ENCODE assay signal across 18 cellular contexts in genomic region chr11:129265125-129265788, GRCh38.
DNase-seq lines count a peak whose midpoint lies in the region; ATAC-seq and TF ChIP-seq lines count a peak whose summit lies in the region.
"Had no signal": no experiment of that assay in that cellular context is flagged by ENCODE, and none has a peak within 500 bp of the region (broad histone marks: within the 10 kb centered on the region; RNA-seq: fewer than 3 reads in every experiment).

No MANE protein-coding gene starts in this region.

- H3K79me2 ChIP-seq in Loucy (ENCODE audit: insufficient read depth, low read length): peaks cover 94% of the 10 kb centered on the region

- peaks cover 27% of the 10 kb centered on the region for H3K4me1 Mint-ChIP-seq in activated T-cell treated with anti-CD3 and anti-CD28 coated beads, Interleukin-2, amount 50 U/mL, for 72 hours (ENCODE audit: low read depth)
- peaks cover 22% of the 10 kb centered on the region for H3K4me1 Mint-ChIP-seq in activated T-cell treated with anti-CD3 and anti-CD28 coated beads, Interleukin-2, amount 50 U/mL, for 24 hours (ENCODE audit: low read depth)
- H3K4me1 Mint-ChIP-seq: CD4-positive, CD25-positive, alpha-beta regulatory T cell had no signal

- H3K27me3 ChIP-seq in Loucy (ENCODE audit: insufficient read depth, low read length, poor library complexity, severe bottlenecking): no peaks in the 10 kb centered on the region
- no peaks in the 10 kb centered on the region for H3K27me3 ChIP-seq in lower lobe of right lung (ENCODE audit: low read depth)
- no peaks in the 10 kb centered on the region for H3K27me3 ChIP-seq in upper lobe of right lung
- H3K27me3 ChIP-seq: Peyer's patch had no signal

- H3F3A ChIP-seq in Loucy (ENCODE audit: low read depth): peaks cover 11% of the 10 kb centered on the region; the same call in 1 of the 2 replicates

- intact Hi-C loops in lower lobe of right lung (cut with DNase I): no loop called here
- intact Hi-C loops in upper lobe of right lung (cut with DNase I): no loop called here

- peak; percentile 53 to 66 for ATAC-seq in activated T-cell treated with anti-CD3 and anti-CD28 coated beads, Interleukin-2, amount 50 U/mL, for 72 hours (replicated peaks in 1 of 2)
- ATAC-seq in lower lobe of right lung (peak; percentile 84 to 86), upper lobe of right lung (peak; percentile 85), HG03439 (IDR thresholded peaks at IDR 0.05; ENCODE audit: unreplicated experiment) (no peak)
- ATAC-seq: SK-N-SH treated with all-trans-retinoic acid at 6 μM for 48 hours had no signal

- H3K4me3 ChIP-seq in Loucy (ENCODE audit: low read length, poor library complexity, severe bottlenecking): no peak overlapping the region
- no peak overlapping the region for H3K4me3 ChIP-seq in lower lobe of right lung
- H3K4me3 ChIP-seq in upper lobe of right lung: no peak overlapping the region
- H3K4me3 ChIP-seq: Peyer's patch had no signal

- H3K4me3 Mint-ChIP-seq in activated T-cell treated with anti-CD3 and anti-CD28 coated beads, Interleukin-2, amount 50 U/mL, for 72 hours: no peak overlapping the region
- H3K4me3 Mint-ChIP-seq in activated T-cell treated with anti-CD3 and anti-CD28 coated beads, Interleukin-2, amount 50 U/mL, for 24 hours: no peak overlapping the region
- H3K4me3 Mint-ChIP-seq: CD4-positive, CD25-positive, alpha-beta regulatory T cell; HFFc6 had no signal

- H4K20me1 ChIP-seq in Loucy (ENCODE audit: insufficient read depth, low read length, poor library complexity, severe bottlenecking): no peaks in the 10 kb centered on the region

- H2AFZ ChIP-seq in Loucy (ENCODE audit: low read length): no peak overlapping the region

- no peaks in the 10 kb centered on the region for H3K27me3 Mint-ChIP-seq in activated T-cell treated with anti-CD3 and anti-CD28 coated beads, Interleukin-2, amount 50 U/mL, for 72 hours (ENCODE audit: low read depth)
- no peaks in the 10 kb centered on the region for H3K27me3 Mint-ChIP-seq in activated T-cell treated with anti-CD3 and anti-CD28 coated beads, Interleukin-2, amount 50 U/mL, for 24 hours

- no peak overlapping the region for H3K4me2 ChIP-seq in Loucy (ENCODE audit: low read depth, low read length, poor library complexity, severe bottlenecking)
- H3K4me2 ChIP-seq: KMS-11 had no signal

- no peaks in the 10 kb centered on the region for H3K9me2 ChIP-seq in Loucy (replicated peaks; ENCODE audit: low read depth, low read length)

- DNase-seq in activated T-cell treated with anti-CD3 and anti-CD28 coated beads, Interleukin-2, amount 50 U/mL, for 72 hours: no peak
- DNase-seq in activated T-cell treated with anti-CD3 and anti-CD28 coated beads, Interleukin-2, amount 50 U/mL, for 24 hours: no peak
- DNase-seq in lower lobe of right lung (no peak), upper lobe of right lung (no peak), NCI-H69 (lab: John Stamatoyannopoulos, UW) (no peak)
- DNase-seq: ACHN; CD4-positive, CD25-positive, alpha-beta regulatory T cell; HFFc6; NCI-H1436 treated with DMSO at 0.1 percent for 48 hours; NCI-H2081 treated with DMSO at 0.1 percent for 48 hours; NCI-H345; NCI-H774; Peyer's patch; Right ventricle myocardium superior had no signal

- no peak overlapping the region for H3K27ac Mint-ChIP-seq in activated T-cell treated with anti-CD3 and anti-CD28 coated beads, Interleukin-2, amount 50 U/mL, for 72 hours
- H3K27ac Mint-ChIP-seq in activated T-cell treated with anti-CD3 and anti-CD28 coated beads, Interleukin-2, amount 50 U/mL, for 24 hours: no peak overlapping the region
- H3K27ac Mint-ChIP-seq: CD4-positive, CD25-positive, alpha-beta regulatory T cell; HFFc6 had no signal

- no peak for TF ChIP-seq CTCF in Loucy (conservative IDR thresholded peaks at IDR 0.05; ENCODE audit: low read length)
- TF ChIP-seq CTCF in lower lobe of right lung (IDR thresholded peaks at IDR 0.05): no peak
- TF ChIP-seq CTCF in upper lobe of right lung (IDR thresholded peaks at IDR 0.05): no peak

- H3K9me3 ChIP-seq in Loucy (ENCODE audit: insufficient read depth, low read depth, low read length) (no peaks in the 10 kb centered on the region), lower lobe of right lung (no peaks in the 10 kb centered on the region), upper lobe of right lung (no peaks in the 10 kb centered on the region)
- H3K9me3 ChIP-seq: Peyer's patch had no signal

- H3K27ac ChIP-seq in lower lobe of right lung: no peak overlapping the region
- H3K27ac ChIP-seq in upper lobe of right lung: peak overlapping the region; percentile 6
- H3K27ac ChIP-seq: KMS-11, Peyer's patch had no signal

- H3K4me1 ChIP-seq in Loucy (ENCODE audit: insufficient read depth, low read length, poor library complexity, severe bottlenecking): peaks cover 69% of the 10 kb centered on the region
- peaks cover 21% of the 10 kb centered on the region for H3K4me1 ChIP-seq in lower lobe of right lung
- H3K4me1 ChIP-seq in upper lobe of right lung: peaks cover 5% of the 10 kb centered on the region
- H3K4me1 ChIP-seq: Peyer's patch had no signal

- no peaks in the 10 kb centered on the region for H3K36me3 Mint-ChIP-seq in activated T-cell treated with anti-CD3 and anti-CD28 coated beads, Interleukin-2, amount 50 U/mL, for 72 hours (ENCODE audit: insufficient read depth in 2 of 2)
- H3K36me3 Mint-ChIP-seq in activated T-cell treated with anti-CD3 and anti-CD28 coated beads, Interleukin-2, amount 50 U/mL, for 24 hours (ENCODE audit: low read depth): no peaks in the 10 kb centered on the region
- H3K36me3 Mint-ChIP-seq: CD4-positive, CD25-positive, alpha-beta regulatory T cell had no signal

- H3K9me3 Mint-ChIP-seq in activated T-cell treated with anti-CD3 and anti-CD28 coated beads, Interleukin-2, amount 50 U/mL, for 72 hours: peaks cover 0 to 2% of the 10 kb centered on the region in 2 donors
- no peaks in the 10 kb centered on the region for H3K9me3 Mint-ChIP-seq in activated T-cell treated with anti-CD3 and anti-CD28 coated beads, Interleukin-2, amount 50 U/mL, for 24 hours
- H3K9me3 Mint-ChIP-seq: HFFc6 had no signal

- H3K9ac ChIP-seq in Loucy (ENCODE audit: low read depth, low read length, poor library complexity, severe bottlenecking): peak overlapping the region; percentile 2
- H3K9ac ChIP-seq: KMS-11 had no signal

- H3K36me3 ChIP-seq in Loucy (ENCODE audit: insufficient read depth, low read length): no peaks in the 10 kb centered on the region
- no peaks in the 10 kb centered on the region for H3K36me3 ChIP-seq in lower lobe of right lung
- H3K36me3 ChIP-seq in upper lobe of right lung: no peaks in the 10 kb centered on the region
- H3K36me3 ChIP-seq: Peyer's patch had no signal
